Comparison of ENCODE assay signal across 9 cellular contexts in the genomic region with DNA sequence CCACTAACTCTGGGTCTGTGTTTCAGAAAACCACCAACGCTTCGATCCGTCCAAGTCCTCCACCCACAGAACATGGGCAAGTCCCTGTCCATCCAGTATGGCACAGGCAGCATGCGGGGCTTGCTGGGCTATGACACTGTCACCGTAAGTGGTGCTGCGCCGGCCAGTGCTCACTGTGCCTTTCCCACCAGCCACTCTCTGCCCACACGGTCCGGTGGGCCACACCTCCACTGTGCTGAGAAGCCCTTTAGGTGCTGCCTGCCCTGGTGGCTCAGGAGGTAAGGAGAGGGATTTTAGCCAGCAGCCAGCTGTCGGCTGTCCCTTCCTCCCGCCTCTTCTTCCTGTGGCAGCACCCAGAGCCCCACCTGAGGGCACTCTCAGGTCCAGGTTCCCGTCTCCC. TPM values are rescaled to one million over a fixed set of nuclear protein-coding genes. Genes with fewer than 3 reads are reported as not detected.
"Had no signal": no experiment of that assay in that cellular context is flagged by ENCODE, and none has a peak within 500 bp of the region (broad histone marks: within the 10 kb centered on the region; RNA-seq: fewer than 3 reads in every experiment).

No MANE protein-coding gene starts in this region.

- H3K4me3 ChIP-seq: GM23338, K562 had no signal

- FAIRE-seq: HTR-8/SVneo, K562 had no signal

- DNase-seq: H7, HCEC 1CT, IMR-90, KG1 had no signal

- H3K27ac Mint-ChIP-seq: GM23338 had no signal

- H2AFZ ChIP-seq: GM23338 had no signal

- H3K9me3 Mint-ChIP-seq: GM23338 had no signal

- H3K4me3 Mint-ChIP-seq: GM23338 had no signal

- H3K4me2 ChIP-seq: GM23338 had no signal

RNA-seq across cellular contexts. Expression of a gene that starts 33.9 kb away (rescaled TPM):
- total RNA-seq: GM23338, H4, H7, HT-29, IMR-90, K562 had no signal
- polyA plus RNA-seq: GM23338, IMR-90 had no signal

RNA-seq across cellular contexts. Expression of a gene that starts 34.2 kb away (rescaled TPM):
- total RNA-seq: GM23338, H4, H7, HT-29, IMR-90, K562 had no signal
- polyA plus RNA-seq: GM23338, IMR-90, K562 had no signal
